ENCODE assay signal across 9 cellular contexts in genomic region chr18:3122851-3123250, GRCh38.
"Had no signal": no experiment of that assay in that cellular context is flagged by ENCODE, and none has a peak within 500 bp of the region (broad histone marks: within the 10 kb centered on the region; RNA-seq: fewer than 3 reads in every experiment).

No MANE protein-coding gene starts in this region.

- H3K9me3 Mint-ChIP-seq: GM23338, H9, HFFc6 had no signal

- H3K27ac ChIP-seq: GM23248 had no signal

- DNase-seq: GM23248, GOT3, H7, H9, HCEC 1CT, HFFc6 had no signal

- H3K4me3 ChIP-seq: GM23248, GM23338, HAP-1 had no signal

- H3K4me3 Mint-ChIP-seq: GM23338, H9, HFFc6 had no signal

- H3K27ac Mint-ChIP-seq: GM23338, H9, HFFc6 had no signal

- H2AFZ ChIP-seq: GM23248, GM23338 had no signal

- H3K9ac ChIP-seq: GM23248 had no signal

- ATAC-seq: GM23338, HCT116 had no signal

- H3K4me2 ChIP-seq: GM23338 had no signal

- H3K36me3 ChIP-seq: HAP-1 had no signal

- H3K9me3 ChIP-seq: HAP-1 had no signal
